ENCODE assay signal across 9 cellular contexts in genomic region chr5:163407034-163407652, GRCh38. TPM values are rescaled to one million over a fixed set of nuclear protein-coding genes. Genes with fewer than 3 reads are reported as not detected.
DNase-seq lines count a peak whose midpoint lies in the region; ATAC-seq and TF ChIP-seq lines count a peak whose summit lies in the region.
"Had no signal": no experiment of that assay in that cellular context is flagged by ENCODE, and none has a peak within 500 bp of the region (broad histone marks: within the 10 kb centered on the region; RNA-seq: fewer than 3 reads in every experiment).

No MANE protein-coding gene starts in this region.

- TF ChIP-seq CTCF in fibroblast of villous mesenchyme (IDR thresholded peaks at IDR 0.05; ENCODE audit: insufficient read depth, low read depth, low read length) = no peak
- TF ChIP-seq CTCF in CD8-positive, alpha-beta T cell (IDR thresholded peaks at IDR 0.05) = no peak

- H3K4me1 ChIP-seq in CD8-positive, alpha-beta T cell (ENCODE audit: insufficient read depth, low read length) = no peaks in the 10 kb centered on the region

- peaks cover 3% of the 10 kb centered on the region for H3K4me1 Mint-ChIP-seq in CD8-positive, alpha-beta T cell (ENCODE audit: low read depth)
- H3K4me1 Mint-ChIP-seq in activated naive CD4-positive, alpha-beta T cell treated with anti-CD3 and anti-CD28 coated beads, Interleukin-2, amount 10 ng/mL, durations not matched to agents 7 days and 5 days = no peaks in the 10 kb centered on the region

- CTCF ChIA-PET in CD8-positive, alpha-beta T cell (lab: Charles Lee) = interaction anchor here (1.5 to 2.0 kb wide), 2 partner anchors 17 to 24 kb away, joined by 4 to 8 read pairs; no protein-coding TSS in a partner anchor
- CTCF ChIA-PET in activated naive CD4-positive, alpha-beta T cell treated with anti-CD3 and anti-CD28 coated beads, Interleukin-2, amount 10 ng/mL, durations not matched to agents 7 days and 5 days (lab: Charles Lee) = interaction anchor here (1.2 to 2.2 kb wide), 2 partner anchors 15 to 59 kb away, joined by 5 to 8 read pairs; no protein-coding TSS in a partner anchor

- no peaks in the 10 kb centered on the region for H3K9me3 Mint-ChIP-seq in CD8-positive, alpha-beta T cell
- no peaks in the 10 kb centered on the region for H3K9me3 Mint-ChIP-seq in activated naive CD4-positive, alpha-beta T cell treated with anti-CD3 and anti-CD28 coated beads, Interleukin-2, amount 10 ng/mL, durations not matched to agents 7 days and 5 days
- H3K9me3 Mint-ChIP-seq: activated B cell treated with CpG ODN at 0.5 μM for 24 hours had no signal

- ATAC-seq in GM18505 (IDR thresholded peaks at IDR 0.05; ENCODE audit: unreplicated experiment) (peak; percentile 88), GM21786 (IDR thresholded peaks at IDR 0.05; ENCODE audit: unreplicated experiment) (peak; percentile 75)
- ATAC-seq in CD8-positive, alpha-beta T cell = no peak

- H3K4me3 Mint-ChIP-seq in CD8-positive, alpha-beta T cell = no peak overlapping the region
- no peak overlapping the region for H3K4me3 Mint-ChIP-seq in activated naive CD4-positive, alpha-beta T cell treated with anti-CD3 and anti-CD28 coated beads, Interleukin-2, amount 10 ng/mL, durations not matched to agents 7 days and 5 days
- H3K4me3 Mint-ChIP-seq: activated B cell treated with CpG ODN at 0.5 μM for 24 hours had no signal

- H3K27ac ChIP-seq in CD8-positive, alpha-beta T cell (ENCODE audit: low read depth, low read length) = no peak overlapping the region

- POLR2A ChIA-PET in CD8-positive, alpha-beta T cell (lab: Charles Lee) = no interaction called here

- H3K4me3 ChIP-seq in fibroblast of villous mesenchyme (ENCODE audit: low read depth, low read length) = no peak overlapping the region
- no peak overlapping the region for H3K4me3 ChIP-seq in CD8-positive, alpha-beta T cell (ENCODE audit: low read depth, low read length)

- intact Hi-C loops in CD8-positive, alpha-beta T cell (cut with DNase I, micrococcal nuclease) = loop anchor here in 1 of 2 experiments (10.0 kb wide), 1 partner anchor 1862 kb away; the partner anchor contains the start of gene GABRB2

- DNase-seq in HT1080 (ENCODE audit: low read depth) = peak; percentile 18
- DNase-seq in fibroblast of villous mesenchyme (ENCODE audit: low read depth) = peak; percentile 20
- no peak for DNase-seq in CD8-positive, alpha-beta T cell
- no peak for DNase-seq in activated CD4-positive, CD25-positive, alpha-beta regulatory T cell (lab: John Stamatoyannopoulos, UW)
- DNase-seq in activated naive CD4-positive, alpha-beta T cell treated with anti-CD3 and anti-CD28 coated beads, Interleukin-2, amount 10 ng/mL, durations not matched to agents 7 days and 5 days = no peak
- no peak for DNase-seq in glomerular visceral epithelial cell (ENCODE audit: extremely low spot score)
- DNase-seq: activated B cell treated with CpG ODN at 0.5 μM for 24 hours had no signal

- H3K27me3 Mint-ChIP-seq in CD8-positive, alpha-beta T cell (ENCODE audit: low read depth) = peaks cover 2% of the 10 kb centered on the region
- peaks cover 2% of the 10 kb centered on the region for H3K27me3 Mint-ChIP-seq in activated naive CD4-positive, alpha-beta T cell treated with anti-CD3 and anti-CD28 coated beads, Interleukin-2, amount 10 ng/mL, durations not matched to agents 7 days and 5 days

- no peak for TF ChIP-seq POLR2A in GM18505 (IDR thresholded peaks at IDR 0.05; ENCODE audit: borderline replicate concordance, extremely low read depth, insufficient read depth, insufficient read length)

- no peaks in the 10 kb centered on the region for H3K36me3 ChIP-seq in CD8-positive, alpha-beta T cell (ENCODE audit: insufficient read depth, low read length)

- H3K27me3 ChIP-seq in CD8-positive, alpha-beta T cell (ENCODE audit: insufficient read depth, low read length) = no peaks in the 10 kb centered on the region

- H3K9me3 ChIP-seq in CD8-positive, alpha-beta T cell (ENCODE audit: low read length) = no peaks in the 10 kb centered on the region

- no peak overlapping the region for H3K27ac Mint-ChIP-seq in CD8-positive, alpha-beta T cell
- H3K27ac Mint-ChIP-seq in activated naive CD4-positive, alpha-beta T cell treated with anti-CD3 and anti-CD28 coated beads, Interleukin-2, amount 10 ng/mL, durations not matched to agents 7 days and 5 days = no peak overlapping the region
- H3K27ac Mint-ChIP-seq: activated B cell treated with CpG ODN at 0.5 μM for 24 hours had no signal

- H3K36me3 Mint-ChIP-seq in CD8-positive, alpha-beta T cell = no peaks in the 10 kb centered on the region
- no peaks in the 10 kb centered on the region for H3K36me3 Mint-ChIP-seq in activated naive CD4-positive, alpha-beta T cell treated with anti-CD3 and anti-CD28 coated beads, Interleukin-2, amount 10 ng/mL, durations not matched to agents 7 days and 5 days

RNA-seq across cellular contexts. Expression of gene CCNG1, which starts 30.3 kb away (rescaled TPM):
- total RNA-seq in HT1080 (2014; rRNA removed; shearing (Covaris generic)) = 93.4 and 100 TPM in 2 replicates
- polyA plus RNA-seq in HT1080 (2015; cell fraction: cytosol; rRNA removed) = 140 and 169 TPM in 2 replicates
- polyA plus RNA-seq in HT1080 (2015; cell fraction: nucleus; rRNA removed) = 104 and 113 TPM in 2 replicates
- total RNA-seq in fibroblast of villous mesenchyme = 228 and 319 TPM in 2 replicates
- 100 to 1,000 TPM; 114 to 126 TPM for total RNA-seq in CD8-positive, alpha-beta T cell

RNA-seq across cellular contexts. Expression of gene NUDCD2, which starts 52.8 kb away (rescaled TPM):
- 23.2 and 27.6 TPM in 2 replicates for total RNA-seq in HT1080 (2014; rRNA removed; shearing (Covaris generic))
- polyA plus RNA-seq in HT1080 (2015; cell fraction: cytosol; rRNA removed) = 11.1 and 14.0 TPM in 2 replicates
- polyA plus RNA-seq in HT1080 (2015; cell fraction: nucleus; rRNA removed) = 13.9 and 15.8 TPM in 2 replicates
- 6.4 and 7.8 TPM in 2 replicates for total RNA-seq in fibroblast of villous mesenchyme
- 10 to 100 TPM; 16.5 to 17.7 TPM for total RNA-seq in CD8-positive, alpha-beta T cell

RNA-seq across cellular contexts. Expression of gene HMMR, which starts 53.3 kb away (rescaled TPM):
- total RNA-seq in HT1080 (2014; rRNA removed; shearing (Covaris generic)) = 67.6 and 71.2 TPM in 2 replicates
- 57.2 and 65.5 TPM in 2 replicates for polyA plus RNA-seq in HT1080 (2015; cell fraction: cytosol; rRNA removed)
- 134 and 140 TPM in 2 replicates for polyA plus RNA-seq in HT1080 (2015; cell fraction: nucleus; rRNA removed)
- total RNA-seq in fibroblast of villous mesenchyme = 10.0 and 32.8 TPM in 2 replicates
- under 1 TPM; 0.67 to 0.76 TPM for total RNA-seq in CD8-positive, alpha-beta T cell

Comparison
In these comparisons a context has a peak if more than half of its experiments do, and no peak if none do; other contexts are left out.
1. DNase-seq: peak in HT1080 (single experiment) and fibroblast of villous mesenchyme (single experiment); none in CD8-positive, alpha-beta T cell (0 of 7), activated CD4-positive, CD25-positive, alpha-beta regulatory T cell (0 of 4), activated naive CD4-positive, alpha-beta T cell treated with anti-CD3 and anti-CD28 coated beads, Interleukin-2, amount 10 ng/mL, durations not matched to agents 7 days and 5 days (single experiment) and glomerular visceral epithelial cell (single experiment).